ENCODE assay signal across 11 cellular contexts in genomic region chr20:21397341-21398108, GRCh38. TPM values are rescaled to one million over a fixed set of nuclear protein-coding genes. Genes with fewer than 3 reads are reported as not detected.
DNase-seq lines count a peak whose midpoint lies in the region; ATAC-seq and TF ChIP-seq lines count a peak whose summit lies in the region.
"Had no signal": no experiment of that assay in that cellular context is flagged by ENCODE, and none has a peak within 500 bp of the region (broad histone marks: within the 10 kb centered on the region; RNA-seq: fewer than 3 reads in every experiment).

Gene NKX2-4 (minus strand): TSS chr20:21397526. CDS start chr20:21397399, 127 bp downstream.

- POLR2A ChIA-PET in CD8-positive, alpha-beta memory T cell (lab: Charles Lee), result no interaction called here

- peaks cover 16 to 32% (median 26%) of the 10 kb centered on the region in 5 donors for H3K9me3 Mint-ChIP-seq in CD8-positive, alpha-beta memory T cell
- H3K9me3 Mint-ChIP-seq in brain (peaks cover 0 to 15% (median 0%) of the 10 kb centered on the region in 5 experiments), neural progenitor cell (no peaks in the 10 kb centered on the region)

- peaks cover 11 to 16% (median 16%) of the 10 kb centered on the region in 3 donors for H3K4me1 Mint-ChIP-seq in CD8-positive, alpha-beta memory T cell
- H3K4me1 Mint-ChIP-seq in brain, result no peaks in the 10 kb centered on the region
- peaks cover 2% of the 10 kb centered on the region for H3K4me1 Mint-ChIP-seq in neural progenitor cell

- H3K27me3 Mint-ChIP-seq in CD8-positive, alpha-beta memory T cell, result peaks cover 66 to 77% of the 10 kb centered on the region in 2 donors
- H3K27me3 Mint-ChIP-seq in brain, result peaks cover 90% of the 10 kb centered on the region
- peaks cover 72% of the 10 kb centered on the region for H3K27me3 Mint-ChIP-seq in neural progenitor cell (ENCODE audit: insufficient read depth, low read depth)

- no peaks in the 10 kb centered on the region for H3K36me3 ChIP-seq in CD8-positive, alpha-beta memory T cell (ENCODE audit: insufficient read depth, low read length)
- H3K36me3 ChIP-seq in HUES64 (ENCODE audit: insufficient read depth, low read length) (no peaks in the 10 kb centered on the region), neural progenitor cell (no peaks in the 10 kb centered on the region)

- 3% methylated on average over 54 of the region's 57 CpGs for WGBS in HUES64

- H2AFZ ChIP-seq in neural progenitor cell (replicated peaks), result peak within 1 kb of the TSS; percentile 89
- H2AFZ ChIP-seq: PC-9 had no signal

- H3K9ac ChIP-seq in HUES64 (ENCODE audit: low read depth, low read length), result no peak within 1 kb of the TSS; the same call in 1 of the 2 replicates
- no peak within 1 kb of the TSS for H3K9ac ChIP-seq in neural progenitor cell

- H3K4me3 Mint-ChIP-seq in CD8-positive, alpha-beta memory T cell, result peak within 1 kb of the TSS in 6 of 7 donors; percentile 41 to 75 (median 67)
- H3K4me3 Mint-ChIP-seq in brain, result peak within 1 kb of the TSS; percentile 27 to 75 (median 66)
- peak within 1 kb of the TSS; percentile 62 for H3K4me3 Mint-ChIP-seq in neural progenitor cell

- no peak for ATAC-seq in HG02973 (IDR thresholded peaks at IDR 0.05; ENCODE audit: unreplicated experiment)
- no peak for ATAC-seq in HG03378 (IDR thresholded peaks at IDR 0.05; ENCODE audit: unreplicated experiment)

- H3K4me2 ChIP-seq in neural progenitor cell, result peak within 1 kb of the TSS; percentile 56
- H3K4me2 ChIP-seq: PC-9 had no signal

- H3K4me3 ChIP-seq in CD8-positive, alpha-beta memory T cell (ENCODE audit: low read length), result no peak within 1 kb of the TSS
- H3K4me3 ChIP-seq in HUES64 (ENCODE audit: low read length) (peak within 1 kb of the TSS; percentile 35), neural progenitor cell (peak within 1 kb of the TSS; percentile 29)
- H3K4me3 ChIP-seq: PC-9 had no signal

- CTCF ChIA-PET in CD8-positive, alpha-beta memory T cell (lab: Charles Lee), result no interaction called here

- H4K20me1 ChIP-seq in neural progenitor cell (ENCODE audit: low read depth), result peaks cover 65% of the 10 kb centered on the region

- H3K79me2 ChIP-seq in neural progenitor cell (ENCODE audit: low read depth), result no peaks in the 10 kb centered on the region

- no peak within 1 kb of the TSS for H3K27ac ChIP-seq in CD8-positive, alpha-beta memory T cell (ENCODE audit: low read depth, low read length)
- H3K27ac ChIP-seq in HUES64 (ENCODE audit: low read depth, low read length) (no peak within 1 kb of the TSS), neural progenitor cell (no peak within 1 kb of the TSS)
- H3K27ac ChIP-seq: PC-9 had no signal

- TF ChIP-seq CTCF in brain (conservative IDR thresholded peaks at IDR 0.05), result no peak
- TF ChIP-seq CTCF in neural progenitor cell (IDR thresholded peaks at IDR 0.05), result no peak

- peak within 1 kb of the TSS in 3 of 8 donors; percentile 15 to 58 (median 51) for H3K27ac Mint-ChIP-seq in CD8-positive, alpha-beta memory T cell
- H3K27ac Mint-ChIP-seq in brain (no peak within 1 kb of the TSS), neural progenitor cell (no peak within 1 kb of the TSS)

- H3K27me3 ChIP-seq in CD8-positive, alpha-beta memory T cell (ENCODE audit: insufficient read depth, low read length, poor library complexity, severe bottlenecking), result peaks cover 68% of the 10 kb centered on the region
- H3K27me3 ChIP-seq in HUES64 (ENCODE audit: insufficient read depth, low read length) (peaks cover 100% of the 10 kb centered on the region), neural progenitor cell (peaks cover 100% of the 10 kb centered on the region)

- no peak for DNase-seq in CD8-positive, alpha-beta memory T cell
- DNase-seq in neural progenitor cell (ENCODE audit: low spot score) (peak; percentile 64), mesenteric fat pad (ENCODE audit: low spot score) (no peak), Ammon's horn (ENCODE audit: low spot score) (no peak)
- DNase-seq: GDM1, PC-9 had no signal

- H3K4me1 ChIP-seq in CD8-positive, alpha-beta memory T cell (ENCODE audit: insufficient read depth, low read length), result peaks cover 10% of the 10 kb centered on the region
- H3K4me1 ChIP-seq in HUES64 (ENCODE audit: insufficient read depth, low read length) (peaks cover 5% of the 10 kb centered on the region; the same call in 1 of the 2 replicates), neural progenitor cell (no peaks in the 10 kb centered on the region)

- no peaks in the 10 kb centered on the region for H3K9me3 ChIP-seq in CD8-positive, alpha-beta memory T cell (ENCODE audit: low read length)
- no peaks in the 10 kb centered on the region for H3K9me3 ChIP-seq in HUES64 (ENCODE audit: insufficient read depth, low read depth, low read length)
- H3K9me3 ChIP-seq in neural progenitor cell (ENCODE audit: low read depth), result no peaks in the 10 kb centered on the region

- H3F3A ChIP-seq in neural progenitor cell (ENCODE audit: low read depth), result peaks cover 16% of the 10 kb centered on the region

- H3K36me3 Mint-ChIP-seq in CD8-positive, alpha-beta memory T cell, result peaks cover 0 to 3% (median 0%) of the 10 kb centered on the region in 3 donors
- H3K36me3 Mint-ChIP-seq in brain (no peaks in the 10 kb centered on the region), neural progenitor cell (no peaks in the 10 kb centered on the region)

RNA-seq across cellular contexts. Expression of gene NKX2-4, which starts in this region (rescaled TPM):
- not detected for total RNA-seq in CD8-positive, alpha-beta memory T cell
- polyA plus RNA-seq in CD8-positive, alpha-beta memory T cell, result not detected
- polyA plus RNA-seq in HUES64 (2013, experiment 1 of 2), result not detected
- not detected for polyA plus RNA-seq in HUES64 (2013, experiment 2 of 2)
- polyA plus RNA-seq in brain (ENCODE audit: insufficient read depth, low read depth, low replicate concordance), result not detected
- total RNA-seq in neural progenitor cell (ENCODE audit: low replicate concordance) (not detected in 2 replicates), mesenteric fat pad (not detected)
- total RNA-seq: PC-9, subcutaneous adipose tissue had no signal

Comparison
In these comparisons a context has a peak if more than half of its experiments do, and no peak if none do; other contexts are left out.
1. Peak in DNase-seq, H3K4me3 ChIP-seq and H3K4me2 ChIP-seq in neural progenitor cell; RNA of the gene not detected or under 1 TPM.